Comparison of ENCODE assay signal across 16 cellular contexts in genomic region chr10:10644317-10645111, GRCh38.
DNase-seq lines count a peak whose midpoint lies in the region; ATAC-seq and TF ChIP-seq lines count a peak whose summit lies in the region.
"Had no signal": no experiment of that assay in that cellular context is flagged by ENCODE, and none has a peak within 500 bp of the region (broad histone marks: within the 10 kb centered on the region; RNA-seq: fewer than 3 reads in every experiment).

No MANE protein-coding gene starts in this region.

- WGBS in mesenchymal stem cell: 72% methylated on average over 11 of the region's 11 CpGs
- WGBS in tibial nerve, 2 donors: 31 to 32% methylated on average over 11 of the region's 11 CpGs

- H3K27ac ChIP-seq in dorsolateral prefrontal cortex (peak overlapping the region in 58 of 59 donors; percentile 14 to 88 (median 76)), mesenchymal stem cell (ENCODE audit: low read length, poor library complexity, severe bottlenecking) (no peak overlapping the region), tibial nerve (peak overlapping the region; percentile 33 to 84 (median 68))
- H3K27ac ChIP-seq: HL-60, prostate gland had no signal

- H3K36me3 ChIP-seq in mesenchymal stem cell (ENCODE audit: control insufficient read depth in 1 of 2, insufficient read depth in 2 of 2, low read depth in 1 of 2, low read length in 2 of 2) (no peaks in the 10 kb centered on the region), tibial nerve (no peaks in the 10 kb centered on the region)
- H3K36me3 ChIP-seq: prostate gland had no signal

- H3K14ac ChIP-seq in mesenchymal stem cell (ENCODE audit: low read length in 2 of 2): no peak overlapping the region

- peaks cover 0 to 5% (median 0%) of the 10 kb centered on the region in 45 donors for H3K27me3 ChIP-seq in dorsolateral prefrontal cortex
- no peaks in the 10 kb centered on the region for H3K27me3 ChIP-seq in mesenchymal stem cell (ENCODE audit: control insufficient read depth in 1 of 2, insufficient read depth in 1 of 2, low read length in 2 of 2)
- H3K27me3 ChIP-seq in tibial nerve: no peaks in the 10 kb centered on the region

- TF ChIP-seq POLR2A in tibial nerve (IDR thresholded peaks at IDR 0.05): no peak

- peak overlapping the region in 1 of 2 experiments; percentile 70 for H2BK12ac ChIP-seq in mesenchymal stem cell (ENCODE audit: low read length in 2 of 2)

- TF ChIP-seq EP300 in tibial nerve (IDR thresholded peaks at IDR 0.05): no peak

- no peak overlapping the region for H4K91ac ChIP-seq in mesenchymal stem cell (ENCODE audit: low read length)

- H3K79me1 ChIP-seq in mesenchymal stem cell (replicated peaks; ENCODE audit: low read length, poor library complexity, severe bottlenecking): no peaks in the 10 kb centered on the region

- intact Hi-C loops in dorsolateral prefrontal cortex (cut with DNase I): no loop called here

- no peak overlapping the region for H2AFZ ChIP-seq in mesenchymal stem cell (ENCODE audit: low read depth, low read length)

- peak; percentile 67 for DNase-seq in NCI-H345 (lab: John Stamatoyannopoulos, UW)
- peak in 7 of 10 donors; percentile 43 to 76 (median 59) for DNase-seq in dorsolateral prefrontal cortex
- DNase-seq in mesenchymal stem cell: peak; percentile 27
- peak; percentile 18 to 23 for DNase-seq in tibial nerve (ENCODE audit: low spot score in 2 of 2)
- DNase-seq: activated CD4-positive, alpha-beta T cell treated with anti-CD3 and anti-CD28 coated beads, Interleukin-2, amount 10 ng/mL, durations not matched to agents 7 days and 5 days; activated T-cell treated with anti-CD3 and anti-CD28 coated beads, Interleukin-2, amount 50 U/mL, for 48 hours; CD4-positive, CD25-positive, alpha-beta regulatory T cell; erythroblast; midbrain; stimulated activated CD4-positive, alpha-beta T cell treated with anti-CD3 and anti-CD28 coated beads, Interleukin-4, amount 100 ng/mL, for 4 hours; stimulated activated naive CD4-positive, alpha-beta T cell had no signal

- H2BK5ac ChIP-seq in mesenchymal stem cell (ENCODE audit: low read depth, low read length, poor library complexity, severe bottlenecking): no peak overlapping the region

- H3K4ac ChIP-seq in mesenchymal stem cell (ENCODE audit: low read depth in 1 of 2, low read length in 2 of 2): peak overlapping the region in 1 of 2 experiments; percentile 17

- H4K8ac ChIP-seq in mesenchymal stem cell (ENCODE audit: low read length): no peak overlapping the region

- H3K4me2 ChIP-seq in mesenchymal stem cell (ENCODE audit: low read length, poor library complexity, severe bottlenecking): no peak overlapping the region

- H3K23ac ChIP-seq in mesenchymal stem cell (ENCODE audit: low read length in 2 of 2): no peak overlapping the region

- ATAC-seq in HG03097 (IDR thresholded peaks at IDR 0.05; ENCODE audit: low FRiP score, unreplicated experiment) (no peak), HG03196 (IDR thresholded peaks at IDR 0.05; ENCODE audit: unreplicated experiment) (no peak), HG02852 (IDR thresholded peaks at IDR 0.05; ENCODE audit: unreplicated experiment) (no peak)

- H3K18ac ChIP-seq in mesenchymal stem cell (ENCODE audit: low read depth in 1 of 2, low read length in 2 of 2): peak overlapping the region in 1 of 2 experiments; percentile 55

- no peaks in the 10 kb centered on the region for H3K9me3 ChIP-seq in mesenchymal stem cell (ENCODE audit: control insufficient read depth, low read length)
- H3K9me3 ChIP-seq in tibial nerve: no peaks in the 10 kb centered on the region
- H3K9me3 ChIP-seq: prostate gland had no signal

- H2BK120ac ChIP-seq in mesenchymal stem cell (ENCODE audit: low read depth, low read length): no peak overlapping the region

- peak overlapping the region; percentile 46 for H3K9ac ChIP-seq in mesenchymal stem cell (ENCODE audit: low read length)

- no peak overlapping the region for H2BK15ac ChIP-seq in mesenchymal stem cell (ENCODE audit: low read depth, poor library complexity, severe bottlenecking)

- peaks cover 2% of the 10 kb centered on the region for H3K4me1 ChIP-seq in mesenchymal stem cell (ENCODE audit: control insufficient read depth, insufficient read depth, low read depth, low read length)
- H3K4me1 ChIP-seq in tibial nerve: peaks cover 0 to 45% (median 14%) of the 10 kb centered on the region in 4 donors
- H3K4me1 ChIP-seq: prostate gland had no signal

- H3K4me3 ChIP-seq in dorsolateral prefrontal cortex (peak overlapping the region in 1 of 59 donors; percentile 5), mesenchymal stem cell (ENCODE audit: insufficient read depth in 1 of 2, low read depth in 1 of 2, low read length in 2 of 2) (no peak overlapping the region), tibial nerve (no peak overlapping the region)
- H3K4me3 ChIP-seq: prostate gland had no signal

- no peak overlapping the region for H2AK5ac ChIP-seq in mesenchymal stem cell (ENCODE audit: low read length, severe bottlenecking)

- TF ChIP-seq CTCF in dorsolateral prefrontal cortex (IDR thresholded peaks at IDR 0.05 in 54 of 56, conservative IDR thresholded peaks at IDR 0.05 in 2 of 56; ENCODE audit: low read depth in 1 of 56, partially characterized antibody in 56 of 56) (no peak), tibial nerve (IDR thresholded peaks at IDR 0.05) (no peak)
